Comparison of ENCODE assay signal across 10 cellular contexts in the genomic region with DNA sequence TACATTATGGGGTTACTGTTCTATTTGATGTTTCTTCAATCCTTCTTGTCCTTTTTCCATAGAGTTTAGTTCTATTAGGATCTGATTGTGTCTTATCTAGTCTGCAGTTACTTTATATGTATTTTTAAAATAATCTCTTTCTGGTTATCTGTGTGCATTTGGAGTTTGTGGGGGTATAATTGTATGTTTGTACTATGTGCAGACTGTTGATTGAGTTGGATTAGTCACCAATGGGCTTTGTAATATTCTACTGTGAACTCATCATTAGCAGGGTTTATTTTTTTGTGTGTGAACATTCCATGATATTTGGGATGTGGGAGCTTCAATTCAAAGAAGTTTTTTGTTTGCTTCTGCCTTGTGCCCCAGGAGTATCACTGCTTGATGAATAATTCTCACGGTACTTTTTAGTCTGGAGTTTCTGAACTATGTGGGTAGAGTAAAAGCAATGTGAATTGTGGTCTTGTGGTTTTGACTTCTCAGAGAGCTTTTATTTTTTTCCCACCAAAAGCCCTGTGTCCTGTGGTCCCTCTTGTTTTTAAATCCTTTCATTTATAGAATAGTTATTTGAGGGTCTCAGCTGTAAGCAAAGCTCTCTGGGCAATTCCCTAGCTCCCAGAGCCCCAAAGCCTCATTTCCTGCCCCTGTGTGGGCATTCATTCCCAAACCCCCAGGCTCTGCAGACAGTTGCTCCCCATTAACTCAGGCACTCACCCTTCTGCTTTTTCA.
A peak's percentile ranks its signal among the peaks of the same experiment; 100 is the strongest.
DNase-seq lines count a peak whose midpoint lies in the region; ATAC-seq and TF ChIP-seq lines count a peak whose summit lies in the region.
"Had no signal": no experiment of that assay in that cellular context is flagged by ENCODE, and none has a peak within 500 bp of the region (broad histone marks: within the 10 kb centered on the region; RNA-seq: fewer than 3 reads in every experiment).

No MANE protein-coding gene starts in this region.

- no peak overlapping the region for H3K27ac Mint-ChIP-seq in activated CD4-positive, alpha-beta memory T cell treated with anti-CD3 and anti-CD28 coated beads for 36 hours

- H3K36me3 Mint-ChIP-seq in activated CD4-positive, alpha-beta memory T cell treated with anti-CD3 and anti-CD28 coated beads for 36 hours = no peaks in the 10 kb centered on the region
- H3K36me3 Mint-ChIP-seq: brain had no signal

- in situ Hi-C loops in ACHN (cut with HindIII; ENCODE audit: low pct_ligation_motif_present, low pct_unique_long_range_greater_than_20kb, low sequenced_read_pairs) = no loop called here

- H3K4me3 ChIP-seq in kidney epithelial cell (ENCODE audit: low read depth, low read length) (no peak overlapping the region), spleen (no peak overlapping the region)
- H3K4me3 ChIP-seq: mucosa of descending colon had no signal

- peak; percentile 81 for ATAC-seq in GM18519 (IDR thresholded peaks at IDR 0.05; ENCODE audit: low FRiP score, unreplicated experiment)
- ATAC-seq in GM21786 (IDR thresholded peaks at IDR 0.05; ENCODE audit: unreplicated experiment) = peak; percentile 95
- ATAC-seq: mucosa of descending colon had no signal

- TF ChIP-seq CTCF in kidney epithelial cell (IDR thresholded peaks at IDR 0.05; ENCODE audit: insufficient read depth, low read length, poor library complexity, severe bottlenecking) (no peak), spleen (IDR thresholded peaks at IDR 0.05 in 8 of 11, conservative IDR thresholded peaks at IDR 0.05 in 3 of 11) (no peak)

- WGBS in spleen, 5 donors = 13 to 72% (median 28%) methylated on average over 1 of the region's 1 CpG

- peaks cover 11% of the 10 kb centered on the region for H3K4me1 Mint-ChIP-seq in activated CD4-positive, alpha-beta memory T cell treated with anti-CD3 and anti-CD28 coated beads for 36 hours (ENCODE audit: low read depth)
- H3K4me1 Mint-ChIP-seq: brain had no signal

- no peaks in the 10 kb centered on the region for H3K9me3 Mint-ChIP-seq in activated CD4-positive, alpha-beta memory T cell treated with anti-CD3 and anti-CD28 coated beads for 36 hours

- no peak overlapping the region for H3K4me3 Mint-ChIP-seq in activated CD4-positive, alpha-beta memory T cell treated with anti-CD3 and anti-CD28 coated beads for 36 hours
- H3K4me3 Mint-ChIP-seq: brain had no signal

- no peak for TF ChIP-seq POLR2A in spleen (IDR thresholded peaks at IDR 0.05)

- H3K4me1 ChIP-seq in spleen = peaks cover 0 to 11% (median 0%) of the 10 kb centered on the region in 6 donors

- peaks cover 0 to 7% (median 0%) of the 10 kb centered on the region in 8 donors for H3K9me3 ChIP-seq in spleen
- H3K9me3 ChIP-seq: mucosa of descending colon had no signal

- H3K27me3 ChIP-seq in kidney epithelial cell (ENCODE audit: control insufficient read depth, insufficient read depth, low read length) = no peaks in the 10 kb centered on the region
- H3K27me3 ChIP-seq in spleen (replicated peaks in 1 of 7) = no peaks in the 10 kb centered on the region

- H3K27me3 Mint-ChIP-seq in activated CD4-positive, alpha-beta memory T cell treated with anti-CD3 and anti-CD28 coated beads for 36 hours = no peaks in the 10 kb centered on the region
- H3K27me3 Mint-ChIP-seq: brain had no signal

- H3K27ac ChIP-seq in spleen = peak overlapping the region in 1 of 8 donors; percentile 33

- POLR2A ChIA-PET in activated CD4-positive, alpha-beta memory T cell treated with anti-CD3 and anti-CD28 coated beads for 36 hours (lab: Charles Lee) = no interaction called here

- DNase-seq in HT1080 (ENCODE audit: low read depth) (peak; percentile 72), kidney epithelial cell (ENCODE audit: low read depth) (peak; percentile 45), spleen (no peak), ACHN (no peak), NCI-H524 (lab: John Stamatoyannopoulos, UW) (no peak)
- DNase-seq in activated CD4-positive, alpha-beta memory T cell treated with anti-CD3 and anti-CD28 coated beads for 36 hours = no peak
- DNase-seq: mucosa of descending colon had no signal

- CTCF ChIA-PET in activated CD4-positive, alpha-beta memory T cell treated with anti-CD3 and anti-CD28 coated beads for 36 hours (lab: Charles Lee) = no interaction called here

- intact Hi-C loops in spleen (cut with DNase I; ENCODE audit: low total_unique reads) = no loop called here
- intact Hi-C loops in activated CD4-positive, alpha-beta memory T cell treated with anti-CD3 and anti-CD28 coated beads for 36 hours (cut with micrococcal nuclease) = no loop called here

- H3K36me3 ChIP-seq in kidney epithelial cell (ENCODE audit: control insufficient read depth, insufficient read depth, low read length) (no peaks in the 10 kb centered on the region), spleen (no peaks in the 10 kb centered on the region)

Comparison
In these comparisons a context has a peak if more than half of its experiments do, and no peak if none do; other contexts are left out.
1. DNase-seq: peak in HT1080 (single experiment) and kidney epithelial cell (single experiment); none in spleen (single experiment), activated CD4-positive, alpha-beta memory T cell treated with anti-CD3 and anti-CD28 coated beads for 36 hours (single experiment), ACHN (single experiment) and NCI-H524 (0 of 2).